12 cellular contexts compared by ENCODE assay signal in the genomic region with DNA sequence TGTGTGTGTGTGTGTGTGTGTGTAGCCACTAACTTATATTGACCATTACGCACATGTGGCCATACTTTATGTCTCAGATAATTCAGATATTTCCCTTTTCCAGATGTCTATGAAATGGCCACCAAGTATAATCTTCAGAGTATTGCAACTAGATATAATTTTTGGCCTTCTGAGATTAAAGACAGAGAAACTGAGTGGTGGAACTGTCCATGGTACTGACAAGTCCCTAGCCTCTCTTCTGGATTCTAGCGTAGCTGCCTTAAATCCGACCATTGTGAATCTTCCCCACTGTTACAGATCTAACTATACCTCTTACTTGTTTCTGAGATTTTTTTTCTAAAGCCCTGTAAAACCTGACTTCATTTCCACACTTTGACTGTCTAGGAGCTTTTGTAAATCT.
DNase-seq lines count a peak whose midpoint lies in the region; ATAC-seq and TF ChIP-seq lines count a peak whose summit lies in the region.
"Had no signal": no experiment of that assay in that cellular context is flagged by ENCODE, and none has a peak within 500 bp of the region (broad histone marks: within the 10 kb centered on the region; RNA-seq: fewer than 3 reads in every experiment).

No MANE protein-coding gene starts in this region.

- no peak overlapping the region for H3K27ac ChIP-seq in RWPE1

- POLR2A ChIA-PET in activated CD4-positive, alpha-beta T cell treated with anti-CD3 and anti-CD28 coated beads for 36 hours (lab: Charles Lee), result no interaction called here
- POLR2A ChIA-PET in RWPE1 (lab: Yijun Ruan, JAX; ENCODE audit: low non-redundant PET), result no interaction called here

- H3K9me3 Mint-ChIP-seq in activated CD4-positive, alpha-beta T cell treated with anti-CD3 and anti-CD28 coated beads for 36 hours (ENCODE audit: low read depth), result no peaks in the 10 kb centered on the region
- no peaks in the 10 kb centered on the region for H3K9me3 Mint-ChIP-seq in activated CD4-positive, alpha-beta T cell treated with anti-CD3 and anti-CD28 coated beads, Interleukin-2, amount 10 ng/mL, durations not matched to agents 24 days and 14 days
- H3K9me3 Mint-ChIP-seq: stimulated activated naive CD8-positive, alpha-beta T cell treated with anti-CD3 and anti-CD28 coated beads, Interleukin-15, Interleukin-2, amounts not matched to agents 100 ng/mL and 50 ng/mL, for 24 hours had no signal

- H3K4me3 ChIP-seq in fibroblast of mammary gland (ENCODE audit: control insufficient read depth, low read depth, low read length), result no peak overlapping the region

- no peak for TF ChIP-seq CTCF in RWPE1 (conservative IDR thresholded peaks at IDR 0.05; ENCODE audit: low read depth)
- TF ChIP-seq CTCF in fibroblast of mammary gland (conservative IDR thresholded peaks at IDR 0.05; ENCODE audit: control insufficient read depth, insufficient read depth, low read depth, low read length), result no peak

- H3K4me3 Mint-ChIP-seq in activated CD4-positive, alpha-beta T cell treated with anti-CD3 and anti-CD28 coated beads for 36 hours, result no peak overlapping the region
- H3K4me3 Mint-ChIP-seq in activated CD4-positive, alpha-beta T cell treated with anti-CD3 and anti-CD28 coated beads, Interleukin-2, amount 10 ng/mL, durations not matched to agents 24 days and 14 days, result no peak overlapping the region
- H3K4me3 Mint-ChIP-seq: naive thymus-derived CD4-positive, alpha-beta T cell; stimulated activated naive CD8-positive, alpha-beta T cell treated with anti-CD3 and anti-CD28 coated beads, Interleukin-15, Interleukin-2, amounts not matched to agents 100 ng/mL and 50 ng/mL, for 24 hours had no signal

- peaks cover 4% of the 10 kb centered on the region for H3K4me1 Mint-ChIP-seq in activated CD4-positive, alpha-beta T cell treated with anti-CD3 and anti-CD28 coated beads for 36 hours
- H3K4me1 Mint-ChIP-seq in activated CD4-positive, alpha-beta T cell treated with anti-CD3 and anti-CD28 coated beads, Interleukin-2, amount 10 ng/mL, durations not matched to agents 24 days and 14 days, result no peaks in the 10 kb centered on the region
- H3K4me1 Mint-ChIP-seq: naive thymus-derived CD4-positive, alpha-beta T cell had no signal

- ATAC-seq in activated CD4-positive, alpha-beta T cell treated with anti-CD3 and anti-CD28 coated beads for 36 hours, result no peak
- no peak for ATAC-seq in GM18870 (IDR thresholded peaks at IDR 0.05; ENCODE audit: unreplicated experiment)
- ATAC-seq: naive thymus-derived CD4-positive, alpha-beta T cell had no signal

- no peaks in the 10 kb centered on the region for H3K36me3 Mint-ChIP-seq in activated CD4-positive, alpha-beta T cell treated with anti-CD3 and anti-CD28 coated beads for 36 hours (ENCODE audit: low read depth)
- H3K36me3 Mint-ChIP-seq in activated CD4-positive, alpha-beta T cell treated with anti-CD3 and anti-CD28 coated beads, Interleukin-2, amount 10 ng/mL, durations not matched to agents 24 days and 14 days (ENCODE audit: low read depth), result no peaks in the 10 kb centered on the region
- H3K36me3 Mint-ChIP-seq: naive thymus-derived CD4-positive, alpha-beta T cell had no signal

- H3K27ac Mint-ChIP-seq in activated CD4-positive, alpha-beta T cell treated with anti-CD3 and anti-CD28 coated beads for 36 hours, result no peak overlapping the region
- H3K27ac Mint-ChIP-seq in activated CD4-positive, alpha-beta T cell treated with anti-CD3 and anti-CD28 coated beads, Interleukin-2, amount 10 ng/mL, durations not matched to agents 24 days and 14 days, result no peak overlapping the region
- H3K27ac Mint-ChIP-seq: naive thymus-derived CD4-positive, alpha-beta T cell; stimulated activated naive CD8-positive, alpha-beta T cell treated with anti-CD3 and anti-CD28 coated beads, Interleukin-15, Interleukin-2, amounts not matched to agents 100 ng/mL and 50 ng/mL, for 24 hours had no signal

- peak; percentile 9 for DNase-seq in activated CD4-positive, alpha-beta T cell treated with anti-CD3 and anti-CD28 coated beads for 36 hours
- no peak for DNase-seq in activated CD4-positive, alpha-beta T cell treated with anti-CD3 and anti-CD28 coated beads, Interleukin-2, amount 10 ng/mL, durations not matched to agents 24 days and 14 days
- DNase-seq in RWPE1 (ENCODE audit: low spot score) (peak; percentile 24), fibroblast of mammary gland (ENCODE audit: low read depth) (peak; percentile 49), non-pigmented ciliary epithelial cell (ENCODE audit: low read depth) (peak; percentile 4), NCI-H1436 treated with DMSO at 0.1 percent for 48 hours (lab: John Stamatoyannopoulos, UW) (no peak), UCSD-AML1 (lab: John Stamatoyannopoulos, UW; ENCODE audit: unreplicated experiment) (no peak)
- DNase-seq: activated CD4-positive, alpha-beta T cell treated with anti-CD3 and anti-CD28 coated beads, Interleukin-2, amount 50 U/mL, for 48 hours; naive thymus-derived CD4-positive, alpha-beta T cell; NCI-H1105 had no signal

- CTCF ChIA-PET in activated CD4-positive, alpha-beta T cell treated with anti-CD3 and anti-CD28 coated beads for 36 hours (lab: Charles Lee), result interaction anchor here (2.0 kb wide), 1 partner anchor 10 kb away, joined by 8 read pairs; no protein-coding TSS in a partner anchor
- CTCF ChIA-PET in RWPE1 (lab: Yijun Ruan, JAX), result interaction anchor here (0.8 to 1.2 kb wide), 4 partner anchors 10 to 93 kb away, joined by 3 to 5 read pairs (median 4); no protein-coding TSS in a partner anchor

- peaks cover 12% of the 10 kb centered on the region for H3K27me3 Mint-ChIP-seq in activated CD4-positive, alpha-beta T cell treated with anti-CD3 and anti-CD28 coated beads for 36 hours
- no peaks in the 10 kb centered on the region for H3K27me3 Mint-ChIP-seq in activated CD4-positive, alpha-beta T cell treated with anti-CD3 and anti-CD28 coated beads, Interleukin-2, amount 10 ng/mL, durations not matched to agents 24 days and 14 days
- H3K27me3 Mint-ChIP-seq: stimulated activated naive CD8-positive, alpha-beta T cell treated with anti-CD3 and anti-CD28 coated beads, Interleukin-15, Interleukin-2, amounts not matched to agents 100 ng/mL and 50 ng/mL, for 24 hours had no signal

- intact Hi-C loops in activated CD4-positive, alpha-beta T cell treated with anti-CD3 and anti-CD28 coated beads for 36 hours (cut with DNase I, micrococcal nuclease), result loop anchor here in 1 of 2 experiments (2.0 kb wide), 1 partner anchor 198 kb away; no protein-coding TSS in a partner anchor
- intact Hi-C loops in activated CD4-positive, alpha-beta T cell treated with anti-CD3 and anti-CD28 coated beads, Interleukin-2, amount 10 ng/mL, durations not matched to agents 24 days and 14 days (cut with micrococcal nuclease), result no loop called here

Comparison
In these comparisons a context has a peak if more than half of its experiments do, and no peak if none do; other contexts are left out.
1. DNase-seq: peak in activated CD4-positive, alpha-beta T cell treated with anti-CD3 and anti-CD28 coated beads for 36 hours (single experiment), RWPE1 (single experiment), fibroblast of mammary gland (single experiment) and non-pigmented ciliary epithelial cell (single experiment); none in activated CD4-positive, alpha-beta T cell treated with anti-CD3 and anti-CD28 coated beads, Interleukin-2, amount 10 ng/mL, durations not matched to agents 24 days and 14 days (single experiment), NCI-H1436 treated with DMSO at 0.1 percent for 48 hours (single experiment) and UCSD-AML1 (single experiment).